In the genomic region with DNA sequence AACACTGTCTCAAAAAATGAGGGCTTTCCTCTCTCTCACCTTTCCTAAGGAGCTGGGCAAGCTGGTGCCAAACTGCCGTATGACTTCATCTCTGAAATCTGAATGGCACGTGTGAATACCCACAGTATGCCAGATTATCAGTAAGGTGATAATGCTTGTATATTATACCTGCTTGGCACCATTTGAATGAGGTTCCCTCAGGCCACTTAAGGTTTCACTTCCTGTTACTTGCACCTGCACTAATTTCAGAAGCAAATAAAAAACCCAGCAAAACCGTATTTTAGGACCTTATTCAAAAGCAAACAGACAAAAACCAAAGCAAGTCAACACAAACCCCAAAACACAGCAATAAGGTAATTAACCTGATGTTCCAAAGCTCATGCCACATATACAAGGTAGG, we compare ENCODE assay signal across 10 cellular contexts. TPM values are rescaled to one million over a fixed set of nuclear protein-coding genes. Genes with fewer than 3 reads are reported as not detected.
DNase-seq lines count a peak whose midpoint lies in the region; ATAC-seq lines count a peak whose summit lies in the region.
"Had no signal": no experiment of that assay in that cellular context is flagged by ENCODE, and none has a peak within 500 bp of the region (broad histone marks: within the 10 kb centered on the region; RNA-seq: fewer than 3 reads in every experiment).

No MANE protein-coding gene starts in this region.

- H3K27ac ChIP-seq in epithelial cell of prostate = peak overlapping the region; percentile 21
- H3K27ac ChIP-seq: SK-N-MC, vagina had no signal

- intact Hi-C loops in Right ventricle myocardium superior (cut with DNase I) = no loop called here

- no peak for DNase-seq in epithelial cell of prostate (ENCODE audit: low read depth, low spot score)
- DNase-seq in Right ventricle myocardium superior = no peak
- DNase-seq in NCI-H187 (lab: John Stamatoyannopoulos, UW) = no peak
- DNase-seq in activated CD4-positive, alpha-beta T cell treated with anti-CD3 and anti-CD28 coated beads for 1 hour = no peak
- no peak for DNase-seq in activated CD8-positive, alpha-beta memory T cell treated with anti-CD3 and anti-CD28 coated beads, Interleukin-2, amount 50 U/mL, for 4 hours

- peak; percentile 89 for ATAC-seq in GM18868 (IDR thresholded peaks at IDR 0.05; ENCODE audit: unreplicated experiment)
- ATAC-seq in GM21737 (IDR thresholded peaks at IDR 0.05; ENCODE audit: unreplicated experiment) = peak; percentile 82
- peak; percentile 91 for ATAC-seq in HG03378 (IDR thresholded peaks at IDR 0.05; ENCODE audit: unreplicated experiment)
- no peak for ATAC-seq in Right ventricle myocardium superior (ENCODE audit: poor library complexity)

RNA-seq across cellular contexts. Expression of a gene that starts 19.7 kb away (rescaled TPM):
- 36.3 TPM for total RNA-seq in Right ventricle myocardium superior
